ENCODE assay signal across 6 cellular contexts in the genomic region with DNA sequence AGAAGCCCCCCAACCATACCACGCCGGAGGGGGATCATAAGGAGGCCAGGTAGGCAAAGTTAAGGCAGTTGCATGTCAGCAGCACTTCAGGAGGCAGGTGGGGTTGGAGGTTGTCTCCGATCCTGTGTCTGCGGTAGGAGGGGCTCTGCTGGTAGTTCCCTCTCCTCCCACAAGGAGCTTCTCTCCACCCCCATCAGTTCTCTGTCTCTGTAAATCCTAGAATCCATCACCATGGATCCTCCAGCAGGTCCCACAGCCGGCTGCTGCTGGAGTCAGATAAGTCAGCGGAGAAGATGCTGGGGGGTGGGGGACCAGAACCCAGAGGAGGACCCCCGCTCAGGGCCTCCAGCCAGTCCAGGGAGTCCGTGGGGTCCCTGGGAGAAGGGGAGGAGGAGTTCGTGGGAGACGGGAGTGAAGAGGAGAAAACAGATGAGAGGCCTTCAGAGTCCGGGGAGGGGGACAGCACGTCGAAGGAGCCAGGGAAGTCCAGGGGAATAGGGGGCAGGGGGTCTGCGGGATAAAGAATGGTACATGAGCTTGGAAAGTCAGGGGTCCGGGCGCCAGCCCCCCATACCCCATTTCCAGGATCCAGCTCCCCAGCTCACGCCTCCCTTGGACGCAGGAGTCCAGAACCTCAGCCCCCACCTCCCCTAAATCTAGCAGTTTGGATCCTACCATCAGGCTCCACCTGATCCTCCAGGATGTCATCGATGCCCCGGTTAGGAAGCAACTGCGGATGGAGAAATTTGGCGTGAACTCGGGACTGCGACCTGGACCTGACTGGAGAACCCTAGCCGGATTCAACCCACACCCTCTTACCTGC. TPM values are rescaled to one million over a fixed set of nuclear protein-coding genes. Genes with fewer than 3 reads are reported as not detected.
A peak's percentile ranks its signal among the peaks of the same experiment; 100 is the strongest.
DNase-seq lines count a peak whose midpoint lies in the region; ATAC-seq and TF ChIP-seq lines count a peak whose summit lies in the region.

No MANE protein-coding gene starts in this region.

- H3K4me1 ChIP-seq in OCI-LY3 (ENCODE audit: low read length) (peaks cover 15% of the 10 kb centered on the region), tibial nerve (peaks cover 0 to 51% (median 32%) of the 10 kb centered on the region in 4 donors)

- H3K79me2 ChIP-seq in OCI-LY3 (ENCODE audit: low read length), result peaks cover 6% of the 10 kb centered on the region; the same call in 1 of the 2 replicates

- H3K4me3 ChIP-seq in OCI-LY3 (ENCODE audit: low read length) (peak overlapping the region; percentile 90), tibial nerve (peak overlapping the region; percentile 30 to 60 (median 56))

- no peak for TF ChIP-seq EP300 in tibial nerve (IDR thresholded peaks at IDR 0.05)

- 21 to 22% methylated on average over 23 to 25 of the region's 25 CpGs for WGBS in tibial nerve, 2 donors

- TF ChIP-seq POLR2A in tibial nerve (IDR thresholded peaks at IDR 0.05), result no peak
- no peak for TF ChIP-seq POLR2A in erythroblast (IDR thresholded peaks at IDR 0.05; ENCODE audit: low read length)

- peaks cover 6% of the 10 kb centered on the region for H3K36me3 ChIP-seq in OCI-LY3 (replicated peaks; ENCODE audit: low read depth, low read length)
- peaks cover 0 to 11% (median 0%) of the 10 kb centered on the region in 3 donors for H3K36me3 ChIP-seq in tibial nerve

- no peaks in the 10 kb centered on the region for H4K20me1 ChIP-seq in OCI-LY3 (ENCODE audit: insufficient read depth, low read length)

- peak; percentile 66 for DNase-seq in D341Med (ENCODE audit: low spot score)
- DNase-seq in glomerular visceral epithelial cell (ENCODE audit: extremely low spot score), result peak; percentile 36
- DNase-seq in tibial nerve (ENCODE audit: low spot score in 2 of 2), result no peak
- no peak for DNase-seq in erythroblast (lab: John Stamatoyannopoulos, UW)
- DNase-seq in left colon, result no peak

- no peak overlapping the region for H3K27ac ChIP-seq in OCI-LY3 (ENCODE audit: low read length)
- H3K27ac ChIP-seq in tibial nerve, result peak overlapping the region; percentile 21 to 92 (median 70)

- TF ChIP-seq CTCF in OCI-LY3 (IDR thresholded peaks at IDR 0.05; ENCODE audit: low read depth, low read length) (no peak), tibial nerve (IDR thresholded peaks at IDR 0.05) (peak in 1 of 5 experiments; percentile 17)

- intact Hi-C loops in left colon (cut with DNase I, micrococcal nuclease), result no loop called here

- H3K27me3 ChIP-seq in OCI-LY3 (ENCODE audit: low read depth, low read length), result no peaks in the 10 kb centered on the region
- H3K27me3 ChIP-seq in tibial nerve, result no peaks in the 10 kb centered on the region

- H3K9ac ChIP-seq in OCI-LY3 (ENCODE audit: low read length), result peak overlapping the region; percentile 71

- peak overlapping the region; percentile 90 for H3K4me2 ChIP-seq in OCI-LY3 (ENCODE audit: low read length)

- H2AFZ ChIP-seq in OCI-LY3 (ENCODE audit: low read depth, low read length), result peak overlapping the region; percentile 87

- H3K9me3 ChIP-seq in OCI-LY3 (ENCODE audit: insufficient read depth, low read length), result peaks cover 5% of the 10 kb centered on the region; the same call in 1 of the 2 replicates
- H3K9me3 ChIP-seq in tibial nerve, result peaks cover 0 to 10% (median 0%) of the 10 kb centered on the region in 4 donors

- ATAC-seq in left colon, result no peak

RNA-seq across cellular contexts. Expression of a gene that starts 6.3 kb away (rescaled TPM):
- total RNA-seq in tibial nerve (1 to 10 TPM; 2.7 to 7.2 (median 5.9) TPM), left colon (under 1 TPM; 0.64 to 0.67 TPM)

RNA-seq across cellular contexts. Expression of a gene that starts 17.5 kb away (rescaled TPM):
- under 1 TPM in 1 of 4 donors, not detected in 3; 0.44 TPM for total RNA-seq in tibial nerve
- total RNA-seq in left colon, result 100 to 1,000 TPM in 1 of 2 donors, 10 to 100 TPM in 1; 74.3 to 147 TPM

RNA-seq across cellular contexts. Expression of a gene that starts 27.2 kb away (rescaled TPM):
- total RNA-seq in tibial nerve (10 to 100 TPM; 12.3 to 23.3 (median 19.8) TPM), left colon (1 to 10 TPM; 2.7 to 2.8 TPM)

RNA-seq across cellular contexts. Expression of a gene that starts 33.5 kb away (rescaled TPM):
- under 1 TPM in 2 of 4 donors, not detected in 2; 0.21 to 0.30 TPM for total RNA-seq in tibial nerve
- total RNA-seq in left colon, result not detected

RNA-seq across cellular contexts. Expression of a gene that starts 39.2 kb away (rescaled TPM):
- total RNA-seq in tibial nerve, result 1 to 10 TPM in 3 of 4 donors, under 1 TPM in 1; 0.98 to 4.2 (median 2.4) TPM
- total RNA-seq in left colon, result under 1 TPM; 0.37 to 0.56 TPM

Comparison
In these comparisons a context has a peak if more than half of its experiments do, and no peak if none do; other contexts are left out.
1. DNase-seq: peak in D341Med (single experiment) and glomerular visceral epithelial cell (single experiment); none in tibial nerve (0 of 2), erythroblast (0 of 2) and left colon (0 of 2).
2. RNA of a gene that starts 17.5 kb away (total RNA-seq): 74.3 to 147 TPM in left colon; 0.44 TPM in tibial nerve; every median in the first group is over 10 times any median in the second.